Comparison of ENCODE assay signal across 8 cellular contexts in the genomic region with DNA sequence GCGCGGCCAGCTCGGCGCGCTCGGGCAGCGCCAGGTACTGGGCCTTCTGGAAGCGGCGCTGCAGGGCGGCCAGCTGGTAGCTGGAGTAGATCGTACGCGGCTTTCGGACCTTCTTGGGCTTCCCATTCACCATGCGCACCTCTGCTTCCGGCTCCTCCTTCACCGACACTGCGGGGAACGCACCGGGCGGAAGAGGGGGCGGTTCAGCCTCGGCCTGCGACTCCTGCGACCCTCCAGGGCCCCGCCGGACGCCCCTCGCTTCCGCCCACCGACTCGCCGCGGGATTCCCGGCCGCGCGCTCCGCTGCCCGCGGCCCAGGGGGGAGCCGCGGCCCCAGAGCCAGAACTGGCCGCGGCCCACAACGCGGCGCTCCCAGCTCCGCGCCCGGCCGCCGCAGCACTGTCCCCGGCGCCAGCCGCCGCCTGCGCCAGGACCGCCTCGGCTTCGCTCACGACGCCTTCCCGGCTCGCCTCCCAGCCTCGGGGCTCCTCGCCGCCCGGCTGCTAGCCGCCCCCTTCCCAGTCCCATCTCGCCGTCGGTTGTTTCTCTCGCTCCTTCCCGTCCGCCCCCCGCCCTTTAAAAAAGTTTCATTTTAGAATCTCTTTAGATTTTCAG. TPM values are rescaled to one million over a fixed set of nuclear protein-coding genes. Genes with fewer than 3 reads are reported as not detected.
DNase-seq lines count a peak whose midpoint lies in the region; ATAC-seq, FAIRE-seq and TF ChIP-seq lines count a peak whose summit lies in the region.

No MANE protein-coding gene starts in this region.

- no peak; the same call in 2 of the 3 replicates for ATAC-seq in GM12878
- no peak for ATAC-seq in stimulated activated naive CD8-positive, alpha-beta T cell treated with anti-CD3 and anti-CD28 coated beads, Interleukin-15, Interleukin-2, amounts not matched to agents 100 U/mL and 50 U/mL, for 24 hours
- no peak for ATAC-seq in HG03469 (IDR thresholded peaks at IDR 0.05; ENCODE audit: unreplicated experiment)
- no peak for ATAC-seq in GM21723 (IDR thresholded peaks at IDR 0.05; ENCODE audit: unreplicated experiment)

- H3K27ac ChIP-seq in GM12878 (ENCODE audit: control insufficient read depth, insufficient read depth): no peak overlapping the region

- TF ChIP-seq CTCF in AG09309 (IDR thresholded peaks at IDR 0.05; ENCODE audit: control insufficient read depth, insufficient read depth, low read depth, low read length, missing control alignments) (no peak), GM12878 (IDR thresholded peaks at IDR 0.05 in 2 of 3, conservative IDR thresholded peaks at IDR 0.05 in 1 of 3; ENCODE audit: control insufficient read depth in 2 of 3, extremely low read depth in 1 of 3, insufficient read depth in 1 of 3, low read depth in 3 of 3, low read length in 3 of 3) (no peak), kidney epithelial cell (IDR thresholded peaks at IDR 0.05; ENCODE audit: insufficient read depth, low read length, poor library complexity, severe bottlenecking) (no peak)

- H3K4me3 ChIP-seq in AG09309 (ENCODE audit: control insufficient read depth, low read depth, low read length): peak overlapping the region; percentile 31
- no peak overlapping the region for H3K4me3 ChIP-seq in GM12878
- peak overlapping the region; percentile 30 for H3K4me3 ChIP-seq in kidney epithelial cell (ENCODE audit: low read depth, low read length)

- H3K79me2 ChIP-seq in GM12878 (ENCODE audit: control insufficient read depth, insufficient read depth, low read length): no peaks in the 10 kb centered on the region

- no peak for TF ChIP-seq POLR2A in GM12878 (IDR thresholded peaks at IDR 0.05; ENCODE audit: low read depth, low read length)

- H3K4me1 ChIP-seq in GM12878 (ENCODE audit: control insufficient read depth, insufficient read depth, low read length): 0 out of 2 replicates have a peak, but pooled peaks cover 2% of the 10 kb centered on the region

- no peaks in the 10 kb centered on the region for H4K20me1 ChIP-seq in GM12878 (ENCODE audit: control insufficient read depth, insufficient read depth)

- POLR2A ChIA-PET in GM12878 (lab: Charles Lee): no interaction called here

- peaks cover 17 to 32% of the 10 kb centered on the region in 2 experiments for H3K27me3 ChIP-seq in GM12878 (replicated peaks in 1 of 2; ENCODE audit: control insufficient read depth in 2 of 2, insufficient read depth in 2 of 2, low read length in 1 of 2)
- H3K27me3 ChIP-seq in kidney epithelial cell (ENCODE audit: control insufficient read depth, insufficient read depth, low read length): peaks cover 76% of the 10 kb centered on the region

- DNase-seq in AG09309 (ENCODE audit: low read depth): no peak
- peak; percentile 3 for DNase-seq in HuH-7 (ENCODE audit: low spot score)
- no peak for DNase-seq in GM12878 (ENCODE audit: low read depth, low spot score)
- no peak for DNase-seq in kidney epithelial cell (ENCODE audit: low read depth)
- DNase-seq in stimulated activated naive CD8-positive, alpha-beta T cell treated with anti-CD3 and anti-CD28 coated beads, Interleukin-15, Interleukin-2, amounts not matched to agents 100 U/mL and 50 U/mL, for 24 hours: peak; percentile 33
- no peak for DNase-seq in SIG-M5 treated with dmso at 0.1 percent for 504 hours (lab: John Stamatoyannopoulos, UW; ENCODE audit: unreplicated experiment)

- 15% methylated on average over 55 of the region's 77 CpGs for WGBS in GM12878 (ENCODE audit: insufficient coverage, insufficient replicate concordance, low lambda C conversion rate, missing lambda C conversion rate)

- CTCF ChIA-PET in GM12878 (lab: Yijun Ruan, JAX): interaction anchor here (1.0 kb wide), 1 partner anchor 113 kb away, joined by 5 read pairs; no protein-coding TSS in a partner anchor

- RAD21 ChIA-PET in GM12878 (lab: Charles Lee; ENCODE audit: unreplicated experiment): no interaction called here

- no peaks in the 10 kb centered on the region; the same call in 1 of the 3 replicates for H3K9me3 ChIP-seq in GM12878 (replicated peaks; ENCODE audit: control insufficient read depth, insufficient read depth, low read length)

- no peak for TF ChIP-seq EP300 in GM12878 (IDR thresholded peaks at IDR 0.05; ENCODE audit: borderline replicate concordance in 1 of 2, control insufficient read depth in 1 of 2, low read depth in 2 of 2, low read length in 2 of 2)

- H3K36me3 ChIP-seq in GM12878 (ENCODE audit: control insufficient read depth in 2 of 2, insufficient read depth in 2 of 2, low read length in 1 of 2) (no peaks in the 10 kb centered on the region), kidney epithelial cell (ENCODE audit: control insufficient read depth, insufficient read depth, low read length) (no peaks in the 10 kb centered on the region)

- H2AFZ ChIP-seq in GM12878 (ENCODE audit: control insufficient read depth, low read depth, low read length): no peak overlapping the region; the same call in 1 of the 2 replicates

- BruUV-seq in GM12878 (replicated peaks; lab: Mats Ljungman, UMichigan): no TSS peak

- no peak for TF ChIP-seq RAD21 in GM12878 (IDR thresholded peaks at IDR 0.05; ENCODE audit: insufficient read depth, low read depth, low read length)

- no peak for FAIRE-seq in GM12878 (lab: Jason Lieb, UNC)

- intact Hi-C loops in GM12878 (cut with micrococcal nuclease; ENCODE audit: unreplicated experiment): loop anchor here (10.0 kb wide), 1 partner anchor 289 kb away; the partner anchor contains the start of gene SLC35B1

- SMC1A ChIA-PET in GM12878 (lab: Charles Lee; ENCODE audit: uncharacterized antibody, unreplicated experiment): no interaction called here

- in situ Hi-C loops in GM12878 (cut with MboI): loop anchor here (10.0 kb wide), 1 partner anchor 289 kb away; the partner anchor contains the start of gene SLC35B1

- H3K4me2 ChIP-seq in GM12878 (ENCODE audit: control insufficient read depth, insufficient read depth): peak overlapping the region; percentile 44; the same call in 1 of the 2 replicates

- no peak overlapping the region for H3K9ac ChIP-seq in GM12878 (ENCODE audit: control insufficient read depth, insufficient read depth, low read length)

TF ChIP-seq in GM12878, 131 proteins besides CTCF, POLR2A, EP300 and RAD21:
- TF ChIP-seq SUZ12 (IDR thresholded peaks at IDR 0.05; ENCODE audit: unreplicated experiment) (peak; percentile 51), BCL3 (IDR thresholded peaks at IDR 0.05; ENCODE audit: borderline replicate concordance, insufficient read depth, low read depth, low read length, poor library complexity, severe bottlenecking) (no peak), PAX5 (IDR thresholded peaks at IDR 0.05; ENCODE audit: borderline replicate concordance, low read depth, low read length) (no peak), ZBED1 (IDR thresholded peaks at IDR 0.05; ENCODE audit: borderline replicate concordance) (no peak)
TF ChIP-seq in GM12878: peak in this region for 1.

RNA-seq across cellular contexts. Expression of gene DLX3, which starts 1.5 kb away (rescaled TPM):
- total RNA-seq in GM12878 (2013; cell fraction: nucleolus; rRNA removed): not detected in 2 replicates
- total RNA-seq in GM12878 (2014; rRNA removed) (not detected in 2 replicates), GM12878 (2014; rRNA removed; fragmentation: Illumina TruSeq; extraction: Trizol) (not detected in 2 replicates), GM12878 (2021) (not detected in 2 replicates), kidney epithelial cell (0.04 and 0.55 TPM in 2 replicates)
- polyA plus RNA-seq in GM12878 (2011; ENCODE audit: low read depth): not detected
- polyA plus RNA-seq in GM12878 (2011; rRNA removed) (not detected in 2 replicates), GM12878 (2014; fragmentation: Illumina TruSeq; extraction: Trizol) (not detected in 2 replicates), GM12878 (2014; fragmentation: Nextera tagmentation; extraction: Ambion mirVana) (not detected), GM12878 (2014; rRNA removed) (not detected in 2 replicates), GM12878 (2016; fragmentation: Nextera tagmentation; extraction: Ambion mirVana) (not detected)
- polyA plus RNA-seq in GM12878 (2011; cell fraction: cytosol; rRNA removed): not detected in 2 replicates
- not detected in 2 replicates for polyA plus RNA-seq in GM12878 (2011; cell fraction: nucleus; rRNA removed)
- not detected in 2 replicates for polyA plus RNA-seq in GM12878 (2012)
- not detected in 2 replicates for polyA minus RNA-seq in GM12878 (2011; rRNA and poly(A)+ RNA removed)
- polyA minus RNA-seq in GM12878 (2011; cell fraction: cytosol; rRNA and poly(A)+ RNA removed): not detected in 2 replicates
- not detected in 2 replicates for polyA minus RNA-seq in GM12878 (2011; cell fraction: nucleus; rRNA and poly(A)+ RNA removed)

RNA-seq across cellular contexts. Expression of gene DLX4, which starts 24.5 kb away (rescaled TPM):
- not detected in 2 replicates for total RNA-seq in GM12878 (2013; cell fraction: nucleolus; rRNA removed)
- total RNA-seq in GM12878 (2014; rRNA removed) (0.17 TPM in 1 of 2 replicates, not detected in the other), GM12878 (2014; rRNA removed; fragmentation: Illumina TruSeq; extraction: Trizol) (0.09 TPM in 1 of 2 replicates, not detected in the other), GM12878 (2021) (0.23 and 0.43 TPM in 2 replicates), kidney epithelial cell (0.21 and 0.50 TPM in 2 replicates)
- polyA plus RNA-seq in GM12878 (2011; ENCODE audit: low read depth): not detected
- polyA plus RNA-seq in GM12878 (2011; rRNA removed) (0.15 and 0.26 TPM in 2 replicates), GM12878 (2014; fragmentation: Illumina TruSeq; extraction: Trizol) (0.13 and 0.24 TPM in 2 replicates), GM12878 (2014; fragmentation: Nextera tagmentation; extraction: Ambion mirVana) (under 1 TPM; 0.05 to 0.09 TPM), GM12878 (2014; rRNA removed) (0.29 and 0.43 TPM in 2 replicates), GM12878 (2016; fragmentation: Nextera tagmentation; extraction: Ambion mirVana) (under 1 TPM; 0.13 to 0.16 TPM)
- 0.16 and 0.27 TPM in 2 replicates for polyA plus RNA-seq in GM12878 (2011; cell fraction: cytosol; rRNA removed)
- 3.0 and 3.2 TPM in 2 replicates for polyA plus RNA-seq in GM12878 (2011; cell fraction: nucleus; rRNA removed)
- polyA plus RNA-seq in GM12878 (2012): 0.34 and 0.39 TPM in 2 replicates
- 0.21 TPM in 1 of 2 replicates, not detected in the other for polyA minus RNA-seq in GM12878 (2011; rRNA and poly(A)+ RNA removed)
- not detected in 2 replicates for polyA minus RNA-seq in GM12878 (2011; cell fraction: cytosol; rRNA and poly(A)+ RNA removed)
- polyA minus RNA-seq in GM12878 (2011; cell fraction: nucleus; rRNA and poly(A)+ RNA removed): not detected in 2 replicates

Comparison
In these comparisons a context has a peak if more than half of its experiments do, and no peak if none do; other contexts are left out.
1. DNase-seq: peak in HuH-7 (single experiment) and stimulated activated naive CD8-positive, alpha-beta T cell treated with anti-CD3 and anti-CD28 coated beads, Interleukin-15, Interleukin-2, amounts not matched to agents 100 U/mL and 50 U/mL, for 24 hours (single experiment); none in AG09309 (single experiment), GM12878 (single experiment), kidney epithelial cell (single experiment) and SIG-M5 treated with dmso at 0.1 percent for 504 hours (single experiment).